In the genomic region with DNA sequence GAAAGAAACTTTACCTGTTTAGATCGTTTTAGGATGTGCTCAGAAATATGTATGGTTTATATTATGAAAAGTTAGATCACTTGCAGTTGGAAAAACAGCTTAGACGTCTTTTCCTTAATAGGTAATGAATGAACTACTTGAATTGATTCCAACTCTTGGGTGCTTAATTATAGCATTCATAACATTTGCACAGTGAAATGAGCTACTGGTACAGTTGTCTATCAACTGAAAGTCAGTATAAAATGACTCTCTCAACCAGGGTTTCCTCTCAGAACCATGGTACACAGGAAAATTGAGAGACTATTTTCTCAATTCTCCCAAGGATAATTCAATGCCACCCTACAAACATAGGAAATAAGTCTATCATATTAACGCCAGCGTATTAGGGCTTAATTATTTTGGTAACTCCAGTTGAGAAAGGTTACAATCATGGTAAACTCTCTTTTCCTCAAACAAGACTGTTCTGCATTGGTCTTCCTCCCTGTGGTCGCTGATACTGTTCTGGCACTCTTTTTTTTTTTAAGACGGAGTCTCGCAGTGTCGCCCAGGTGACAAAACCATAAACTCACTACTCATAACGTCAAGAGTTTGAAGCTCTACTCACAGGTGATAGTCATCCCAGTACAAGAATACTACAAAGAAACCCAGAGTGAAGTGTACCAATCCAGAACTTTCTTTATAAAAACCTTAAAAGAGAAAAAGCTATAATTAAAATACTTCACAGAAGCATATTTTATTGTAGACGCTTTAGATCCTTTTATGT, we compare ENCODE assay signal across 1 cellular context.
TF ChIP-seq lines count a peak whose summit lies in the region.

No MANE protein-coding gene starts in this region.

TF ChIP-seq in H1, 55 proteins besides CTCF, POLR2A, EP300 and RAD21 (continued from another document):
- TF ChIP-seq CTBP2 (IDR thresholded peaks at IDR 0.05; ENCODE audit: borderline replicate concordance, insufficient read depth, insufficient read length, low read length) (no peak), SIN3A (conservative IDR thresholded peaks at IDR 0.05 in 1 of 2, IDR thresholded peaks at IDR 0.05 in 1 of 2; ENCODE audit: low read depth in 1 of 2, low read length in 2 of 2) (no peak), SP1 (IDR thresholded peaks at IDR 0.05; ENCODE audit: low read depth, low read length) (no peak), BRCA1 (IDR thresholded peaks at IDR 0.05; ENCODE audit: low read depth, low read length) (no peak), TEAD4 (IDR thresholded peaks at IDR 0.05; ENCODE audit: low read depth, low read length) (no peak), HDAC6 (IDR thresholded peaks at IDR 0.05; ENCODE audit: low read depth, low read length) (no peak), EGR1 (IDR thresholded peaks at IDR 0.05; ENCODE audit: borderline replicate concordance, low read depth, low read length) (no peak), CHD2 (IDR thresholded peaks at IDR 0.05; ENCODE audit: low read length) (no peak), CREB1 (IDR thresholded peaks at IDR 0.05) (no peak), MAFK (IDR thresholded peaks at IDR 0.05; ENCODE audit: low read depth, low read length) (no peak), ZNF274 (IDR thresholded peaks at IDR 0.05; ENCODE audit: borderline replicate concordance, extremely low read depth, low read length) (no peak), PHF8 (conservative IDR thresholded peaks at IDR 0.05; ENCODE audit: low read depth, low read length) (no peak), RBBP5 (IDR thresholded peaks at IDR 0.05; ENCODE audit: borderline replicate concordance, low read depth, low read length) (no peak)
- TF ChIP-seq, protein P1, sequence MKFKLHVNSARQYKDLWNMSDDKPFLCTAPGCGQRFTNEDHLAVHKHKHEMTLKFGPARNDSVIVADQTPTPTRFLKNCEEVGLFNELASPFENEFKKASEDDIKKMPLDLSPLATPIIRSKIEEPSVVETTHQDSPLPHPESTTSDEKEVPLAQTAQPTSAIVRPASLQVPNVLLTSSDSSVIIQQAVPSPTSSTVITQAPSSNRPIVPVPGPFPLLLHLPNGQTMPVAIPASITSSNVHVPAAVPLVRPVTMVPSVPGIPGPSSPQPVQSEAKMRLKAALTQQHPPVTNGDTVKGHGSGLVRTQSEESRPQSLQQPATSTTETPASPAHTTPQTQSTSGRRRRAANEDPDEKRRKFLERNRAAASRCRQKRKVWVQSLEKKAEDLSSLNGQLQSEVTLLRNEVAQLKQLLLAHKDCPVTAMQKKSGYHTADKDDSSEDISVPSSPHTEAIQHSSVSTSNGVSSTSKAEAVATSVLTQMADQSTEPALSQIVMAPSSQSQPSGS (IDR thresholded peaks at IDR 0.05; ENCODE audit: low read length) = no peak
- TF ChIP-seq, protein P2, sequence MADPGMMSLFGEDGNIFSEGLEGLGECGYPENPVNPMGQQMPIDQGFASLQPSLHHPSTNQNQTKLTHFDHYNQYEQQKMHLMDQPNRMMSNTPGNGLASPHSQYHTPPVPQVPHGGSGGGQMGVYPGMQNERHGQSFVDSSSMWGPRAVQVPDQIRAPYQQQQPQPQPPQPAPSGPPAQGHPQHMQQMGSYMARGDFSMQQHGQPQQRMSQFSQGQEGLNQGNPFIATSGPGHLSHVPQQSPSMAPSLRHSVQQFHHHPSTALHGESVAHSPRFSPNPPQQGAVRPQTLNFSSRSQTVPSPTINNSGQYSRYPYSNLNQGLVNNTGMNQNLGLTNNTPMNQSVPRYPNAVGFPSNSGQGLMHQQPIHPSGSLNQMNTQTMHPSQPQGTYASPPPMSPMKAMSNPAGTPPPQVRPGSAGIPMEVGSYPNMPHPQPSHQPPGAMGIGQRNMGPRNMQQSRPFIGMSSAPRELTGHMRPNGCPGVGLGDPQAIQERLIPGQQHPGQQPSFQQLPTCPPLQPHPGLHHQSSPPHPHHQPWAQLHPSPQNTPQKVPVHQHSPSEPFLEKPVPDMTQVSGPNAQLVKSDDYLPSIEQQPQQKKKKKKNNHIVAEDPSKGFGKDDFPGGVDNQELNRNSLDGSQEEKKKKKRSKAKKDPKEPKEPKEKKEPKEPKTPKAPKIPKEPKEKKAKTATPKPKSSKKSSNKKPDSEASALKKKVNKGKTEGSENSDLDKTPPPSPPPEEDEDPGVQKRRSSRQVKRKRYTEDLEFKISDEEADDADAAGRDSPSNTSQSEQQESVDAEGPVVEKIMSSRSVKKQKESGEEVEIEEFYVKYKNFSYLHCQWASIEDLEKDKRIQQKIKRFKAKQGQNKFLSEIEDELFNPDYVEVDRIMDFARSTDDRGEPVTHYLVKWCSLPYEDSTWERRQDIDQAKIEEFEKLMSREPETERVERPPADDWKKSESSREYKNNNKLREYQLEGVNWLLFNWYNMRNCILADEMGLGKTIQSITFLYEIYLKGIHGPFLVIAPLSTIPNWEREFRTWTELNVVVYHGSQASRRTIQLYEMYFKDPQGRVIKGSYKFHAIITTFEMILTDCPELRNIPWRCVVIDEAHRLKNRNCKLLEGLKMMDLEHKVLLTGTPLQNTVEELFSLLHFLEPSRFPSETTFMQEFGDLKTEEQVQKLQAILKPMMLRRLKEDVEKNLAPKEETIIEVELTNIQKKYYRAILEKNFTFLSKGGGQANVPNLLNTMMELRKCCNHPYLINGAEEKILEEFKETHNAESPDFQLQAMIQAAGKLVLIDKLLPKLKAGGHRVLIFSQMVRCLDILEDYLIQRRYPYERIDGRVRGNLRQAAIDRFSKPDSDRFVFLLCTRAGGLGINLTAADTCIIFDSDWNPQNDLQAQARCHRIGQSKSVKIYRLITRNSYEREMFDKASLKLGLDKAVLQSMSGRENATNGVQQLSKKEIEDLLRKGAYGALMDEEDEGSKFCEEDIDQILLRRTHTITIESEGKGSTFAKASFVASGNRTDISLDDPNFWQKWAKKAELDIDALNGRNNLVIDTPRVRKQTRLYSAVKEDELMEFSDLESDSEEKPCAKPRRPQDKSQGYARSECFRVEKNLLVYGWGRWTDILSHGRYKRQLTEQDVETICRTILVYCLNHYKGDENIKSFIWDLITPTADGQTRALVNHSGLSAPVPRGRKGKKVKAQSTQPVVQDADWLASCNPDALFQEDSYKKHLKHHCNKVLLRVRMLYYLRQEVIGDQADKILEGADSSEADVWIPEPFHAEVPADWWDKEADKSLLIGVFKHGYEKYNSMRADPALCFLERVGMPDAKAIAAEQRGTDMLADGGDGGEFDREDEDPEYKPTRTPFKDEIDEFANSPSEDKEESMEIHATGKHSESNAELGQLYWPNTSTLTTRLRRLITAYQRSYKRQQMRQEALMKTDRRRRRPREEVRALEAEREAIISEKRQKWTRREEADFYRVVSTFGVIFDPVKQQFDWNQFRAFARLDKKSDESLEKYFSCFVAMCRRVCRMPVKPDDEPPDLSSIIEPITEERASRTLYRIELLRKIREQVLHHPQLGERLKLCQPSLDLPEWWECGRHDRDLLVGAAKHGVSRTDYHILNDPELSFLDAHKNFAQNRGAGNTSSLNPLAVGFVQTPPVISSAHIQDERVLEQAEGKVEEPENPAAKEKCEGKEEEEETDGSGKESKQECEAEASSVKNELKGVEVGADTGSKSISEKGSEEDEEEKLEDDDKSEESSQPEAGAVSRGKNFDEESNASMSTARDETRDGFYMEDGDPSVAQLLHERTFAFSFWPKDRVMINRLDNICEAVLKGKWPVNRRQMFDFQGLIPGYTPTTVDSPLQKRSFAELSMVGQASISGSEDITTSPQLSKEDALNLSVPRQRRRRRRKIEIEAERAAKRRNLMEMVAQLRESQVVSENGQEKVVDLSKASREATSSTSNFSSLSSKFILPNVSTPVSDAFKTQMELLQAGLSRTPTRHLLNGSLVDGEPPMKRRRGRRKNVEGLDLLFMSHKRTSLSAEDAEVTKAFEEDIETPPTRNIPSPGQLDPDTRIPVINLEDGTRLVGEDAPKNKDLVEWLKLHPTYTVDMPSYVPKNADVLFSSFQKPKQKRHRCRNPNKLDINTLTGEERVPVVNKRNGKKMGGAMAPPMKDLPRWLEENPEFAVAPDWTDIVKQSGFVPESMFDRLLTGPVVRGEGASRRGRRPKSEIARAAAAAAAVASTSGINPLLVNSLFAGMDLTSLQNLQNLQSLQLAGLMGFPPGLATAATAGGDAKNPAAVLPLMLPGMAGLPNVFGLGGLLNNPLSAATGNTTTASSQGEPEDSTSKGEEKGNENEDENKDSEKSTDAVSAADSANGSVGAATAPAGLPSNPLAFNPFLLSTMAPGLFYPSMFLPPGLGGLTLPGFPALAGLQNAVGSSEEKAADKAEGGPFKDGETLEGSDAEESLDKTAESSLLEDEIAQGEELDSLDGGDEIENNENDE (IDR thresholded peaks at IDR 0.05; ENCODE audit: insufficient replicate concordance, low read length) = no peak
- TF ChIP-seq, protein P3, sequence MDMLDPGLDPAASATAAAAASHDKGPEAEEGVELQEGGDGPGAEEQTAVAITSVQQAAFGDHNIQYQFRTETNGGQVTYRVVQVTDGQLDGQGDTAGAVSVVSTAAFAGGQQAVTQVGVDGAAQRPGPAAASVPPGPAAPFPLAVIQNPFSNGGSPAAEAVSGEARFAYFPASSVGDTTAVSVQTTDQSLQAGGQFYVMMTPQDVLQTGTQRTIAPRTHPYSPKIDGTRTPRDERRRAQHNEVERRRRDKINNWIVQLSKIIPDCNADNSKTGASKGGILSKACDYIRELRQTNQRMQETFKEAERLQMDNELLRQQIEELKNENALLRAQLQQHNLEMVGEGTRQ (IDR thresholded peaks at IDR 0.05; ENCODE audit: low read length) = no peak
